In the genomic region with DNA sequence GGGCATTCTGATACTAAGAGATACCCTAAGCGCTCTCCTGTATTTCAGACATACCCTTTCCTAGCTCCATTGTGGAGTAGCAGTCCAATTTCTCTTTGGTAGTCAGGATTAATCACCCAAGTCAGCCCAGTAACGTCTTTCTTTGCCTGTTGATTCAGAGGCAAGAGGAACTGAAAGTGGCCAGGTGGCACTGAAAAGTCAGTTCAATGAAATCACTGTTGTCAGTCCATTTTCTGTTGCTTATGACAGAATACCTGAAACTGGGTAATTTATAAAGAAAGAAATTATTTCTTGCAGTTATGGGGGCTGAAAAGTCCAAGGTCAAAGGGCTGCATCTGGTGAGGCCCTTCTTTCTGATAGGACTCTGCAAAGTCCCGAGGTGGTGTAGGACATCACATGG, we compare ENCODE assay signal across 18 cellular contexts. TPM values are rescaled to one million over a fixed set of nuclear protein-coding genes. Genes with fewer than 3 reads are reported as not detected.
DNase-seq lines count a peak whose midpoint lies in the region; ATAC-seq, FAIRE-seq and TF ChIP-seq lines count a peak whose summit lies in the region.
"Had no signal": no experiment of that assay in that cellular context is flagged by ENCODE, and none has a peak within 500 bp of the region (broad histone marks: within the 10 kb centered on the region; RNA-seq: fewer than 3 reads in every experiment).

No MANE protein-coding gene starts in this region.

- H3K27me3 ChIP-seq in dorsolateral prefrontal cortex = no peaks in the 10 kb centered on the region
- H3K27me3 ChIP-seq: cardiac muscle cell, heart left ventricle had no signal

- H3K27ac ChIP-seq in dorsolateral prefrontal cortex = no peak overlapping the region
- H3K27ac ChIP-seq: cardiac muscle cell, GM23248, heart left ventricle had no signal

- DNase-seq in GM12891 (ENCODE audit: insufficient read length, low spot score) = no peak
- peak; percentile 19 to 50 for DNase-seq in NOMO-1 (lab: John Stamatoyannopoulos, UW; ENCODE audit: unreplicated experiment in 2 of 2)
- DNase-seq in dorsolateral prefrontal cortex = no peak
- DNase-seq in epidermal melanocyte (ENCODE audit: insufficient read length, low spot score) = no peak
- no peak for DNase-seq in HK-2 (ENCODE audit: unreplicated experiment)
- DNase-seq: activated CD4-positive, alpha-beta memory T cell treated with anti-CD3 and anti-CD28 coated beads for 36 hours; activated naive CD4-positive, alpha-beta T cell treated with anti-CD3 and anti-CD28 coated beads for 36 hours; GM23248; heart left ventricle; stimulated activated CD4-positive, alpha-beta T cell treated with anti-CD3 and anti-CD28 coated beads, Interleukin-2, amount 100 ng/mL, for 48 hours had no signal

- TF ChIP-seq CTCF in dorsolateral prefrontal cortex (IDR thresholded peaks at IDR 0.05 in 54 of 56, conservative IDR thresholded peaks at IDR 0.05 in 2 of 56; ENCODE audit: low read depth in 1 of 56, partially characterized antibody in 56 of 56) = no peak

- intact Hi-C loops in dorsolateral prefrontal cortex (cut with DNase I) = no loop called here

- H3K4me3 ChIP-seq in dorsolateral prefrontal cortex = no peak overlapping the region
- H3K4me3 ChIP-seq: cardiac muscle cell, GM23248, heart left ventricle had no signal

- TF ChIP-seq POLR2A in GM12891 (IDR thresholded peaks at IDR 0.05; ENCODE audit: low read depth, low read length) = no peak

- ATAC-seq in GM19455 (IDR thresholded peaks at IDR 0.05; ENCODE audit: unreplicated experiment) (peak; percentile 68), HG03095 (IDR thresholded peaks at IDR 0.05; ENCODE audit: unreplicated experiment) (peak; percentile 82), GM21515 (IDR thresholded peaks at IDR 0.05; ENCODE audit: unreplicated experiment) (no peak)
- ATAC-seq: heart left ventricle; stimulated activated effector memory CD8-positive, alpha-beta T cell treated with anti-CD3 and anti-CD28 coated beads, Interleukin-12 subunit alpha, Interleukin-12 subunit beta, amount 100 ng/mL, for 72 hours had no signal

- FAIRE-seq in GM12891 (lab: Jason Lieb, UNC) = no peak
- FAIRE-seq: endothelial cell of umbilical vein, RCC 7860 had no signal

TF ChIP-seq in GM12891, 5 proteins besides CTCF, POLR2A, EP300 and RAD21:
- TF ChIP-seq PAX5 (IDR thresholded peaks at IDR 0.05; ENCODE audit: insufficient read depth, low read length, severe bottlenecking) (no peak), SPI1 (IDR thresholded peaks at IDR 0.05; ENCODE audit: low read depth, low read length) (peak; percentile 100)

RNA-seq across cellular contexts. Expression of a gene that starts 12.4 kb away (rescaled TPM):
- 42.4 TPM for polyA plus RNA-seq in GM12891 (2012; ENCODE audit: low read depth, missing spikeins)
- total RNA-seq in dorsolateral prefrontal cortex = 100 to 1,000 TPM in 4 of 120 experiments, 10 to 100 TPM in 116; 51.0 to 107 (median 80.9) TPM

RNA-seq across cellular contexts. Expression of a gene that starts 33.3 kb away (rescaled TPM):
- 2.7 TPM for polyA plus RNA-seq in GM12891 (2012; ENCODE audit: low read depth, missing spikeins)
- total RNA-seq in dorsolateral prefrontal cortex = 10 to 100 TPM; 10.8 to 20.1 (median 14.7) TPM

RNA-seq across cellular contexts. Expression of a gene that starts 40.2 kb away (rescaled TPM):
- polyA plus RNA-seq in GM12891 (2012; ENCODE audit: low read depth, missing spikeins) = 0.14 TPM
- total RNA-seq in dorsolateral prefrontal cortex = 1 to 10 TPM in 3 of 120 experiments, under 1 TPM in 18, not detected in 99; 0.30 to 1.4 (median 0.50) TPM
- total RNA-seq: activated naive CD4-positive, alpha-beta T cell treated with anti-CD3 and anti-CD28 coated beads for 36 hours; GM23248; T-helper 2 cell treated with Interferon-gamma antibody and Interleukin-4, amounts not matched to agents 100 ng/mL and 5 ng/mL, for 36 hours had no signal
- polyA plus RNA-seq: cardiac muscle cell had no signal

Comparison
In these comparisons a context has a peak if more than half of its experiments do, and no peak if none do; other contexts are left out.
1. DNase-seq: peak in NOMO-1 (2 of 2); none in GM12891 (single experiment), dorsolateral prefrontal cortex (0 of 10), epidermal melanocyte (single experiment) and HK-2 (single experiment).